In genomic region chr14:61565836-61566536, GRCh38 we compare ENCODE assay signal across 13 cellular contexts.
DNase-seq lines count a peak whose midpoint lies in the region; ATAC-seq lines count a peak whose summit lies in the region.
"Had no signal": no experiment of that assay in that cellular context is flagged by ENCODE, and none has a peak within 500 bp of the region (broad histone marks: within the 10 kb centered on the region; RNA-seq: fewer than 3 reads in every experiment).

No MANE protein-coding gene starts in this region.

- no peaks in the 10 kb centered on the region for H3K36me3 ChIP-seq in duodenal mucosa (ENCODE audit: control insufficient read depth in 1 of 2, insufficient read depth in 2 of 2, low read length in 2 of 2)

- H3K27ac ChIP-seq in duodenal mucosa (ENCODE audit: low read depth, low read length): peak overlapping the region; percentile 3
- H3K27ac ChIP-seq: VCaP had no signal

- H3K4me3 ChIP-seq in duodenal mucosa (ENCODE audit: low read depth in 1 of 2, low read length in 2 of 2): no peak overlapping the region

- DNase-seq in DMS53 (lab: John Stamatoyannopoulos, UW) (peak; percentile 8), DMS53 treated with DMSO at 0.1 percent for 48 hours (lab: John Stamatoyannopoulos, UW; ENCODE audit: unreplicated experiment) (no peak), RKO (ENCODE audit: low spot score) (peak; percentile 32), pulmonary artery endothelial cell (ENCODE audit: low read depth, low spot score) (peak; percentile 27), NCI-H345 treated with DMSO at 0.1 percent for 48 hours (lab: John Stamatoyannopoulos, UW; ENCODE audit: unreplicated experiment) (no peak), NCI-H345 (lab: John Stamatoyannopoulos, UW) (no peak)
- DNase-seq: activated effector memory CD4-positive, alpha-beta T cell treated with anti-CD3 and anti-CD28 coated beads, Interleukin-2, amount 50 U/mL, for 16 hours; GF-D8; NCI-H1048 had no signal

- H3K9ac ChIP-seq in duodenal mucosa (ENCODE audit: low read depth in 1 of 2, low read length in 2 of 2): no peak overlapping the region

- peaks cover 49 to 63% of the 10 kb centered on the region in 2 donors for H3K4me1 ChIP-seq in duodenal mucosa (ENCODE audit: control insufficient read depth in 1 of 2, insufficient read depth in 2 of 2, low read length in 2 of 2)

- H3K27me3 ChIP-seq in duodenal mucosa (ENCODE audit: control insufficient read depth in 1 of 2, insufficient read depth in 2 of 2, low read length in 2 of 2): no peaks in the 10 kb centered on the region

- ATAC-seq in HG02981 (IDR thresholded peaks at IDR 0.05; ENCODE audit: unreplicated experiment): no peak
- ATAC-seq: left lobe of liver had no signal

- H3K9me3 ChIP-seq in duodenal mucosa (ENCODE audit: control insufficient read depth in 1 of 2, low read length in 2 of 2): no peaks in the 10 kb centered on the region

Comparison
In these comparisons a context has a peak if more than half of its experiments do, and no peak if none do; other contexts are left out.
1. DNase-seq: peak in DMS53 (single experiment), RKO (single experiment) and pulmonary artery endothelial cell (single experiment); none in DMS53 treated with DMSO at 0.1 percent for 48 hours (single experiment), NCI-H345 treated with DMSO at 0.1 percent for 48 hours (single experiment) and NCI-H345 (single experiment).